In the genomic region with DNA sequence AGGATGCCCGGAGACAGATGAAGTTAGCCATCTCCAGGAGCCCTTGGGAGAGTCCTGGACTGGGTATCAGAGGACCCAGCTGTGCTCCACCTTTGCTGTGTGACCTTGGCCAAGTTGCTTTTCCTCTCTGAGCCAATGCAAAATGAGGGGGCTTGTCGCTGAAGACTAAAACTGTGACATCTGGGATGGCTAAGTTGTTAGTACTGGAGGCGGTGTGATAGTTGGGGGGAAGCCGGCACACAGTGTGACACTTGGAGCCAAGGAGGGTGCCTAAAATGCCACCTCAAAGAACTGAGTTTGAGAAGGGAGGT, we compare ENCODE assay signal across 10 cellular contexts. TPM values are rescaled to one million over a fixed set of nuclear protein-coding genes. Genes with fewer than 3 reads are reported as not detected.
DNase-seq lines count a peak whose midpoint lies in the region; ATAC-seq and TF ChIP-seq lines count a peak whose summit lies in the region.
"Had no signal": no experiment of that assay in that cellular context is flagged by ENCODE, and none has a peak within 500 bp of the region (broad histone marks: within the 10 kb centered on the region; RNA-seq: fewer than 3 reads in every experiment).

No MANE protein-coding gene starts in this region.

- H3K27ac ChIP-seq in AG04450 (ENCODE audit: low read depth, low read length) (no peak overlapping the region), Peyer's patch (peak overlapping the region in 3 of 4 donors; percentile 77 to 96 (median 91)), neuronal stem cell (replicated peaks; ENCODE audit: low read length) (no peak overlapping the region)

- peak overlapping the region; percentile 92 for H2AFZ ChIP-seq in neuronal stem cell (ENCODE audit: low read length)

- H3K4me3 Mint-ChIP-seq in T-helper 17 cell, result no peak overlapping the region
- H3K4me3 Mint-ChIP-seq: activated CD4-positive, alpha-beta T cell treated with anti-CD3 and anti-CD28 coated beads, Interleukin-2, amount 10 ng/mL, durations not matched to agents 24 days and 14 days; CD4-positive, alpha-beta T cell had no signal

- H4K91ac ChIP-seq in neuronal stem cell (ENCODE audit: low read depth, low read length, poor library complexity), result peak overlapping the region; percentile 77

- POLR2A ChIA-PET in AG04450 (lab: Yijun Ruan, JAX), result no interaction called here

- ATAC-seq in T-helper 17 cell, result no peak
- no peak for ATAC-seq in GM21447 (IDR thresholded peaks at IDR 0.05; ENCODE audit: unreplicated experiment)
- ATAC-seq in GM18868 (IDR thresholded peaks at IDR 0.05; ENCODE audit: unreplicated experiment), result no peak

- no peak overlapping the region for H3K14ac ChIP-seq in neuronal stem cell (ENCODE audit: low read length)

- H3K9me3 ChIP-seq in AG04450 (ENCODE audit: control insufficient read depth, insufficient read depth, low read length) (no peaks in the 10 kb centered on the region; the same call in 1 of the 2 replicates), Peyer's patch (no peaks in the 10 kb centered on the region), neuronal stem cell (replicated peaks in 1 of 2; ENCODE audit: control insufficient read depth in 2 of 2, insufficient read depth in 1 of 2, low read depth in 1 of 2, low read length in 2 of 2) (no peaks in the 10 kb centered on the region), T-helper 17 cell (ENCODE audit: control insufficient read depth, low read length, poor library complexity, severe bottlenecking) (no peaks in the 10 kb centered on the region)

- peak overlapping the region; percentile 32 for H3K9ac ChIP-seq in neuronal stem cell (ENCODE audit: low read depth, low read length, poor library complexity)

- peak overlapping the region; percentile 13 for H2BK120ac ChIP-seq in neuronal stem cell (ENCODE audit: low read depth, low read length)

- H3K4me1 Mint-ChIP-seq in T-helper 17 cell, result peaks cover 6% of the 10 kb centered on the region

- TF ChIP-seq CTCF in AG04450 (IDR thresholded peaks at IDR 0.05; ENCODE audit: low read depth, low read length) (no peak), Peyer's patch (IDR thresholded peaks at IDR 0.05) (no peak), fibroblast of pulmonary artery (IDR thresholded peaks at IDR 0.05; ENCODE audit: low read length, missing control alignments) (no peak)

- H3K4ac ChIP-seq in neuronal stem cell (ENCODE audit: low read length), result no peak overlapping the region

- H4K8ac ChIP-seq in neuronal stem cell (ENCODE audit: low read depth, low read length), result no peak overlapping the region

- peak overlapping the region; percentile 68 for H3K4me3 ChIP-seq in AG04450 (ENCODE audit: low read depth, low read length)
- peak overlapping the region in 3 of 4 donors; percentile 32 to 79 (median 61) for H3K4me3 ChIP-seq in Peyer's patch
- H3K4me3 ChIP-seq in fibroblast of pulmonary artery (replicated peaks; ENCODE audit: low read depth, low read length), result peak overlapping the region; percentile 49
- H3K4me3 ChIP-seq in neuronal stem cell (ENCODE audit: low read length in 2 of 2), result peak overlapping the region; percentile 47 to 76

- no peak overlapping the region for H3K23ac ChIP-seq in neuronal stem cell (ENCODE audit: low read depth, low read length, poor library complexity)

- CTCF ChIA-PET in AG04450 (lab: Charles Lee), result interaction anchor here (1.4 kb wide), 1 partner anchor 17 kb away, joined by 4 read pairs; the partner anchor contains the start of gene PLA2G3

- no CpG with 5 or more reads among the region's 4 CpGs for WGBS in neuronal stem cell (ENCODE audit: extremely low coverage in 2 of 2, insufficient read length in 2 of 2, insufficient replicate concordance in 1 of 2), 2 donors

- peaks cover 0 to 2% (median 0%) of the 10 kb centered on the region in 3 donors for H3K36me3 ChIP-seq in Peyer's patch
- no peaks in the 10 kb centered on the region for H3K36me3 ChIP-seq in neuronal stem cell (replicated peaks in 1 of 2; ENCODE audit: control insufficient read depth in 2 of 2, insufficient read depth in 2 of 2, low read length in 2 of 2)

- H2BK12ac ChIP-seq in neuronal stem cell (ENCODE audit: low read length), result no peak overlapping the region

- H2BK5ac ChIP-seq in neuronal stem cell (ENCODE audit: low read length), result no peak overlapping the region

- no peaks in the 10 kb centered on the region for H3K27me3 Mint-ChIP-seq in T-helper 17 cell
- H3K27me3 Mint-ChIP-seq: activated CD4-positive, alpha-beta T cell treated with anti-CD3 and anti-CD28 coated beads, Interleukin-2, amount 10 ng/mL, durations not matched to agents 24 days and 14 days had no signal

- no peaks in the 10 kb centered on the region for H3K36me3 Mint-ChIP-seq in T-helper 17 cell (ENCODE audit: low read depth)

- H3K27me3 ChIP-seq in AG04450 (ENCODE audit: control insufficient read depth, insufficient read depth, low read length), result peaks cover 7% of the 10 kb centered on the region
- H3K27me3 ChIP-seq in Peyer's patch, result no peaks in the 10 kb centered on the region
- H3K27me3 ChIP-seq in neuronal stem cell (ENCODE audit: control insufficient read depth in 3 of 3, insufficient read depth in 3 of 3, low read depth in 1 of 3, low read length in 3 of 3), result peaks cover 0 to 27% (median 0%) of the 10 kb centered on the region in 3 experiments

- DNase-seq in AG04450 (ENCODE audit: low read depth, low spot score) (no peak), Peyer's patch (no peak), fibroblast of pulmonary artery (ENCODE audit: low read depth) (no peak), neuronal stem cell (ENCODE audit: low spot score) (no peak), activated T-cell treated with anti-CD3 and anti-CD28 coated beads for 4 hours (no peak), T-helper 17 cell (no peak)
- DNase-seq: activated CD4-positive, alpha-beta T cell treated with anti-CD3 and anti-CD28 coated beads, Interleukin-2, amount 10 ng/mL, durations not matched to agents 24 days and 14 days; CD4-positive, alpha-beta T cell had no signal

- peak overlapping the region; percentile 90 for H2BK15ac ChIP-seq in neuronal stem cell (ENCODE audit: low read length)

- H3K4me1 ChIP-seq in Peyer's patch (peaks cover 0 to 14% (median 5%) of the 10 kb centered on the region in 4 donors), neuronal stem cell (ENCODE audit: control insufficient read depth in 2 of 2, insufficient read depth in 1 of 2, low read depth in 1 of 2, low read length in 2 of 2) (peaks cover 0 to 13% of the 10 kb centered on the region in 2 donors)

- TF ChIP-seq POLR2A in Peyer's patch (IDR thresholded peaks at IDR 0.05), result no peak

- H3K4me2 ChIP-seq in neuronal stem cell (ENCODE audit: insufficient read depth, low read length, poor library complexity, severe bottlenecking), result peak overlapping the region; percentile 82

- peaks cover 2% of the 10 kb centered on the region for H3K79me1 ChIP-seq in neuronal stem cell (ENCODE audit: low read depth, low read length)

- no peak overlapping the region for H3K27ac Mint-ChIP-seq in T-helper 17 cell
- H3K27ac Mint-ChIP-seq: activated CD4-positive, alpha-beta T cell treated with anti-CD3 and anti-CD28 coated beads, Interleukin-2, amount 10 ng/mL, durations not matched to agents 24 days and 14 days; CD4-positive, alpha-beta T cell had no signal

- peak overlapping the region; percentile 79 for H2AK5ac ChIP-seq in neuronal stem cell (ENCODE audit: low read depth, low read length)

- peak overlapping the region; percentile 58 for H3K18ac ChIP-seq in neuronal stem cell (ENCODE audit: low read length)

RNA-seq across cellular contexts. Expression of gene INPP5J, which starts 0.5 kb away (rescaled TPM):
- polyA plus RNA-seq in AG04450 (2011; rRNA removed), result 0.91 and 0.92 TPM in 2 replicates
- 1.5 and 2.2 TPM in 2 replicates for polyA minus RNA-seq in AG04450 (2011; rRNA and poly(A)+ RNA removed)
- total RNA-seq in Peyer's patch (100 to 1,000 TPM in 3 of 4 donors, 10 to 100 TPM in 1; 18.2 to 203 (median 156) TPM), T-helper 17 cell (under 1 TPM in 1 of 2 donors, not detected in 1; 0.25 TPM)
- 4.8 TPM for polyA plus RNA-seq in neuronal stem cell (2013, experiment 1 of 2)
- polyA plus RNA-seq in neuronal stem cell (2013, experiment 2 of 2), result 4.6 TPM

RNA-seq across cellular contexts. Expression of gene SELENOM, which starts 15.9 kb away (rescaled TPM):
- 89.0 and 153 TPM in 2 replicates for polyA plus RNA-seq in AG04450 (2011; rRNA removed)
- polyA minus RNA-seq in AG04450 (2011; rRNA and poly(A)+ RNA removed), result 76.8 and 85.9 TPM in 2 replicates
- total RNA-seq in Peyer's patch (10 to 100 TPM; 31.4 to 89.1 (median 43.7) TPM), T-helper 17 cell (10 to 100 TPM; 33.2 to 54.8 TPM)
- 44.6 TPM for polyA plus RNA-seq in neuronal stem cell (2013, experiment 1 of 2)
- 40.6 TPM for polyA plus RNA-seq in neuronal stem cell (2013, experiment 2 of 2)

RNA-seq across cellular contexts. Expression of gene PLA2G3, which starts 17.1 kb away (rescaled TPM):
- polyA plus RNA-seq in AG04450 (2011; rRNA removed), result 0.10 and 0.11 TPM in 2 replicates
- 0.09 TPM in 1 of 2 replicates, not detected in the other for polyA minus RNA-seq in AG04450 (2011; rRNA and poly(A)+ RNA removed)
- not detected for total RNA-seq in Peyer's patch
- 12.3 TPM for polyA plus RNA-seq in neuronal stem cell (2013, experiment 1 of 2)
- 11.3 TPM for polyA plus RNA-seq in neuronal stem cell (2013, experiment 2 of 2)
- not detected for total RNA-seq in T-helper 17 cell
- total RNA-seq: activated CD4-positive, alpha-beta T cell treated with anti-CD3 and anti-CD28 coated beads, Interleukin-2, amount 10 ng/mL, durations not matched to agents 24 days and 14 days; CD4-positive, alpha-beta T cell had no signal

RNA-seq across cellular contexts. Expression of gene RNF185, which starts 36.7 kb away (rescaled TPM):
- 57.3 and 59.4 TPM in 2 replicates for polyA plus RNA-seq in AG04450 (2011; rRNA removed)
- 37.1 and 46.8 TPM in 2 replicates for polyA minus RNA-seq in AG04450 (2011; rRNA and poly(A)+ RNA removed)
- total RNA-seq in Peyer's patch, result 10 to 100 TPM; 34.7 to 45.9 (median 41.7) TPM
- polyA plus RNA-seq in neuronal stem cell (2013, experiment 1 of 2), result 18.5 TPM
- polyA plus RNA-seq in neuronal stem cell (2013, experiment 2 of 2), result 18.0 TPM
- 10 to 100 TPM; 10.5 to 11.2 TPM for total RNA-seq in T-helper 17 cell

RNA-seq across cellular contexts. Expression of gene SMTN, which starts 42.1 kb away (rescaled TPM):
- polyA plus RNA-seq in AG04450 (2011; rRNA removed), result 13.2 and 14.1 TPM in 2 replicates
- polyA minus RNA-seq in AG04450 (2011; rRNA and poly(A)+ RNA removed), result 13.1 and 13.5 TPM in 2 replicates
- 100 to 1,000 TPM in 1 of 4 donors, 10 to 100 TPM in 3; 23.1 to 124 (median 75.9) TPM for total RNA-seq in Peyer's patch
- 25.4 TPM for polyA plus RNA-seq in neuronal stem cell (2013, experiment 1 of 2)
- 25.4 TPM for polyA plus RNA-seq in neuronal stem cell (2013, experiment 2 of 2)
- 1 to 10 TPM; 1.8 to 4.9 TPM for total RNA-seq in T-helper 17 cell

Comparison
In these comparisons a context has a peak if more than half of its experiments do, and no peak if none do; other contexts are left out.
1. H3K27ac ChIP-seq: peak in Peyer's patch (3 of 4); none in AG04450 (single experiment) and neuronal stem cell (single experiment).
2. RNA of gene INPP5J, which starts 0.5 kb away (total RNA-seq): 18.2 to 203 TPM in Peyer's patch; 0.25 TPM in T-helper 17 cell; every median in the first group is over 10 times any median in the second.
3. Peak in every context shown above with its lines, with median percentiles within 50 percentile points of each other: H3K4me3 ChIP-seq.